In genomic region chr10:114822771-114823463, GRCh38 we compare ENCODE assay signal across 8 cellular contexts. TPM values are rescaled to one million over a fixed set of nuclear protein-coding genes. Genes with fewer than 3 reads are reported as not detected.
DNase-seq lines count a peak whose midpoint lies in the region; TF ChIP-seq lines count a peak whose summit lies in the region.

No MANE protein-coding gene starts in this region.

- H3K4me3 ChIP-seq in CD8-positive, alpha-beta memory T cell (ENCODE audit: low read length), result peak overlapping the region; percentile 70

- H3K23ac ChIP-seq in H9 (ENCODE audit: insufficient read length, low read depth, low read length), result no peak overlapping the region

- peak overlapping the region; percentile 75 for H3K9ac ChIP-seq in H9 (ENCODE audit: extremely low read depth, insufficient read length, low read length)

- peak overlapping the region; percentile 51 for H3K27ac ChIP-seq in CD8-positive, alpha-beta memory T cell (ENCODE audit: low read depth, low read length)
- H3K27ac ChIP-seq in H9 (ENCODE audit: insufficient read length, low read depth, low read length), result no peak overlapping the region

- H3K4me1 ChIP-seq in CD8-positive, alpha-beta memory T cell (ENCODE audit: insufficient read depth, low read length), result peaks cover 20% of the 10 kb centered on the region
- no peaks in the 10 kb centered on the region; the same call in 1 of the 2 replicates for H3K4me1 ChIP-seq in H9 (ENCODE audit: insufficient read depth, low read length)

- H2BK120ac ChIP-seq in H9 (ENCODE audit: low read depth, low read length, poor library complexity, severe bottlenecking), result no peak overlapping the region

- no peaks in the 10 kb centered on the region for H3K23me2 ChIP-seq in H9 (ENCODE audit: insufficient read length, low read depth, low read length, poor library complexity, severe bottlenecking)

- H3K4me1 Mint-ChIP-seq in CD8-positive, alpha-beta memory T cell, result peaks cover 47 to 70% (median 67%) of the 10 kb centered on the region in 3 donors
- H3K4me1 Mint-ChIP-seq in H9, result peaks cover 7 to 10% of the 10 kb centered on the region in 2 experiments
- H3K4me1 Mint-ChIP-seq in neural crest cell, result peaks cover 19% of the 10 kb centered on the region

- no peak overlapping the region for H3T11ph ChIP-seq in H9 (ENCODE audit: low read length)

- no peak overlapping the region for H4K5ac ChIP-seq in H9 (ENCODE audit: insufficient read length, low read depth, low read length)

- H4K91ac ChIP-seq in H9 (ENCODE audit: insufficient read length, low read depth, low read length), result no peak overlapping the region

- H3K4me3 Mint-ChIP-seq in CD8-positive, alpha-beta memory T cell, result peak overlapping the region; percentile 93 to 98 (median 97)
- H3K4me3 Mint-ChIP-seq in H9 (peak overlapping the region; percentile 88 to 93), neural crest cell (peak overlapping the region; percentile 96)

- TF ChIP-seq CTCF in H9 (conservative IDR thresholded peaks at IDR 0.05), result no peak
- no peak for TF ChIP-seq CTCF in neural crest cell (conservative IDR thresholded peaks at IDR 0.05)

- no peak overlapping the region for H3K14ac ChIP-seq in H9 (ENCODE audit: insufficient read depth, low read length)

- H3K36me3 Mint-ChIP-seq in CD8-positive, alpha-beta memory T cell, result peaks cover 0 to 12% (median 2%) of the 10 kb centered on the region in 3 donors
- H3K36me3 Mint-ChIP-seq in H9 (ENCODE audit: insufficient read depth in 1 of 3, low read depth in 3 of 3) (no peaks in the 10 kb centered on the region; a peak in 1 of 7 replicates), neural crest cell (ENCODE audit: low read depth) (peaks cover 8% of the 10 kb centered on the region)

- H3K56ac ChIP-seq in H9 (ENCODE audit: insufficient read length, low read depth, low read length), result no peak overlapping the region

- no peaks in the 10 kb centered on the region for H3K36me3 ChIP-seq in CD8-positive, alpha-beta memory T cell (ENCODE audit: insufficient read depth, low read length)

- H3K9me3 ChIP-seq in CD8-positive, alpha-beta memory T cell (ENCODE audit: low read length), result no peaks in the 10 kb centered on the region
- H3K9me3 ChIP-seq in H9 (ENCODE audit: control insufficient read depth, low read depth, low read length), result no peaks in the 10 kb centered on the region

- no peak overlapping the region for H2BK15ac ChIP-seq in H9 (ENCODE audit: low read depth, low read length)

- H2AFZ ChIP-seq in H9 (ENCODE audit: low read length), result no peak overlapping the region

- H3K9me3 Mint-ChIP-seq in CD8-positive, alpha-beta memory T cell, result no peaks in the 10 kb centered on the region
- no peaks in the 10 kb centered on the region for H3K9me3 Mint-ChIP-seq in H9
- peaks cover 3% of the 10 kb centered on the region for H3K9me3 Mint-ChIP-seq in neural crest cell

- H3K4ac ChIP-seq in H9 (ENCODE audit: low read depth, low read length), result no peak overlapping the region

- H2BK12ac ChIP-seq in H9 (ENCODE audit: insufficient read length, low read depth, low read length), result no peak overlapping the region

- DNase-seq in CD8-positive, alpha-beta memory T cell, result no peak
- no peak for DNase-seq in H9
- DNase-seq in SW480 (ENCODE audit: low spot score), result peak; percentile 32
- DNase-seq in fibroblast of peridontal ligament (ENCODE audit: extremely low read depth), result peak; percentile 88
- DNase-seq in neural crest cell (ENCODE audit: low read depth, low spot score), result no peak
- DNase-seq in D341Med (ENCODE audit: low spot score), result no peak
- DNase-seq in stimulated activated CD4-positive, alpha-beta T cell treated with anti-CD3 and anti-CD28 coated beads, Interleukin-15, amount 100 ng/mL, for 24 hours, result no peak
- DNase-seq in DMS 273 (lab: John Stamatoyannopoulos, UW; ENCODE audit: unreplicated experiment), result no peak

- H3K27me3 Mint-ChIP-seq in CD8-positive, alpha-beta memory T cell, result no peaks in the 10 kb centered on the region
- H3K27me3 Mint-ChIP-seq in H9 (ENCODE audit: low read depth), result no peaks in the 10 kb centered on the region
- H3K27me3 Mint-ChIP-seq in neural crest cell (ENCODE audit: low read depth), result peaks cover 3% of the 10 kb centered on the region

- CTCF ChIA-PET in CD8-positive, alpha-beta memory T cell (lab: Charles Lee), result interaction anchor here (1.1 to 4.0 kb wide), 13 partner anchors 9 to 519 kb away, joined by 3 to 31 read pairs (median 6); no protein-coding TSS in a partner anchor

- peak overlapping the region; percentile 92 to 98 (median 96) for H3K27ac Mint-ChIP-seq in CD8-positive, alpha-beta memory T cell
- H3K27ac Mint-ChIP-seq in H9, result peak overlapping the region; percentile 16 to 96 (median 94); a peak in 5 of 7 replicates
- H3K27ac Mint-ChIP-seq in neural crest cell (ENCODE audit: unreplicated experiment), result peak overlapping the region; percentile 87

- WGBS in H9 (ENCODE audit: extremely low coverage, insufficient read length, low lambda C conversion rate), result no CpG with 5 or more reads among the region's 5 CpGs

- H4K8ac ChIP-seq in H9 (replicated peaks; ENCODE audit: insufficient read length, low read depth, low read length), result no peak overlapping the region

- POLR2A ChIA-PET in CD8-positive, alpha-beta memory T cell (lab: Charles Lee), result interaction anchor here (1.0 to 1.7 kb wide), 2 partner anchors 12 to 38 kb away, joined by 3 to 5 read pairs; no protein-coding TSS in a partner anchor

- no peak overlapping the region for H2BK5ac ChIP-seq in H9 (ENCODE audit: insufficient read length, low read length)

- H3K4me2 ChIP-seq in H9 (ENCODE audit: insufficient read depth, insufficient read length, low read length), result peak overlapping the region; percentile 66

- no peak overlapping the region for H2AK5ac ChIP-seq in H9 (ENCODE audit: insufficient read length, low read length)

- no peak overlapping the region for H3K18ac ChIP-seq in H9 (ENCODE audit: insufficient read length, low read depth, low read length)

- H4K20me1 ChIP-seq in H9 (ENCODE audit: control insufficient read depth, insufficient read depth, insufficient read length), result no peaks in the 10 kb centered on the region

- H2BK20ac ChIP-seq in H9 (ENCODE audit: low read depth, low read length, poor library complexity, severe bottlenecking), result no peak overlapping the region

- peaks cover 2% of the 10 kb centered on the region; the same call in 1 of the 2 replicates for H3K79me2 ChIP-seq in H9 (ENCODE audit: insufficient read depth, low read length)

- H3K27me3 ChIP-seq in CD8-positive, alpha-beta memory T cell (ENCODE audit: insufficient read depth, low read length, poor library complexity, severe bottlenecking), result no peaks in the 10 kb centered on the region
- no peaks in the 10 kb centered on the region for H3K27me3 ChIP-seq in H9 (ENCODE audit: insufficient read depth, low read length)

- H3K79me1 ChIP-seq in H9 (ENCODE audit: insufficient read depth, low read depth, low read length, poor library complexity, severe bottlenecking), result no peaks in the 10 kb centered on the region

RNA-seq across cellular contexts. Expression of gene FHIP2A, which starts 1.3 kb away (rescaled TPM):
- total RNA-seq in CD8-positive, alpha-beta memory T cell, result 10 to 100 TPM; 20.0 to 23.2 TPM
- 11.6 TPM for polyA plus RNA-seq in CD8-positive, alpha-beta memory T cell
- 12.5 and 14.8 TPM in 2 replicates for total RNA-seq in H9 (2021)
- total RNA-seq in neural crest cell, result 14.4 and 17.0 TPM in 2 replicates

Comparison
In these comparisons a context has a peak if more than half of its experiments do, and no peak if none do; other contexts are left out.
1. DNase-seq: peak in SW480 (single experiment) and fibroblast of peridontal ligament (single experiment); none in CD8-positive, alpha-beta memory T cell (0 of 5), H9 (single experiment), neural crest cell (single experiment), D341Med (single experiment), stimulated activated CD4-positive, alpha-beta T cell treated with anti-CD3 and anti-CD28 coated beads, Interleukin-15, amount 100 ng/mL, for 24 hours (single experiment) and DMS 273 (single experiment).
2. Peak in every context shown above with its lines, with median percentiles within 50 percentile points of each other: H3K27ac Mint-ChIP-seq and H3K4me3 Mint-ChIP-seq.